ENCODE assay signal across 28 cellular contexts in the genomic region with DNA sequence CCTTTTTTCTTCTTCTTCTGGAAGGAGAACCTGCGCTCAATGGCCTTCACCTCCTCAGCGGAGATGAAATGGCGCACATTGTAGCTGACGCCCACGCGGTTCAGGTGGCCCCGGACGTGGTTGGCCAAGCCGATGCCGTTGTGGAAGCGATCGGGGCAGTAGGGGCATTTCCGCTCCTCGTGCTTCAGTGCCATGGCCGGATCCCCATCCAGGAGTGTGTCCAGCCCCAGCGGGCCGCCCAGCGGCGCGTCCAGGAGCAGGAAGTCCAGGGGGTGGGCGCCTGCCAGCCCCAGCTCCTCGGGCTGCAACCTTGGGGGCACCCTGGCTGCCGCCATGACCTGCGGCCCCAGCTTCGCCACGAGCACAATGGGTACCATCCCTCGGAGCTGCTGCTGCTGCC. TPM values are rescaled to one million over a fixed set of nuclear protein-coding genes. Genes with fewer than 3 reads are reported as not detected.
"Had no signal": no experiment of that assay in that cellular context is flagged by ENCODE, and none has a peak within 500 bp of the region (broad histone marks: within the 10 kb centered on the region; RNA-seq: fewer than 3 reads in every experiment).

No MANE protein-coding gene starts in this region.

- H3K36me3 Mint-ChIP-seq: activated naive CD4-positive, alpha-beta T cell treated with anti-CD3 and anti-CD28 coated beads, Interleukin-2, amount 10 ng/mL, durations not matched to agents 7 days and 5 days; activated naive CD8-positive, alpha-beta T cell treated with anti-CD3 and anti-CD28 coated beads for 36 hours; T-cell had no signal

- H3K4me1 ChIP-seq: breast epithelium had no signal

- H3K27me3 ChIP-seq: adrenal gland, breast epithelium, MG63 had no signal

- ATAC-seq: activated CD4-positive, CD25-positive, alpha-beta regulatory T cell treated with anti-CD3 and anti-CD28 coated beads, Interleukin-2, amount 50 U/mL, for 24 hours; activated CD8-positive, alpha-beta T cell treated with anti-CD3 and anti-CD28 coated beads for 36 hours; activated T-cell treated with anti-CD3 and anti-CD28 coated beads, Interleukin-2, amount 50 U/mL, for 72 hours; T-cell had no signal

- H3K9me3 ChIP-seq: adrenal gland, breast epithelium, MG63 had no signal

- H3K27ac ChIP-seq: breast epithelium, KMS-11 had no signal

- H3K4me3 ChIP-seq: adrenal gland, breast epithelium, MG63 had no signal

- DNase-seq: activated CD4-positive, alpha-beta T cell treated with anti-CD3 and anti-CD28 coated beads for 4 hours; activated CD8-positive, alpha-beta memory T cell treated with anti-CD3 and anti-CD28 coated beads, Interleukin-2, amount 50 U/mL, for 4 hours; activated CD8-positive, alpha-beta T cell treated with anti-CD3 and anti-CD28 coated beads for 36 hours; activated gamma-delta T cell treated with Interleukin-2 at 50 U/mL for 16 hours; activated naive CD4-positive, alpha-beta T cell treated with anti-CD3 and anti-CD28 coated beads, Interleukin-2, amount 10 ng/mL, durations not matched to agents 7 days and 5 days; activated naive CD8-positive, alpha-beta T cell treated with anti-CD3 and anti-CD28 coated beads for 36 hours; activated T-cell treated with anti-CD3 and anti-CD28 coated beads, Interleukin-2, amount 50 U/mL, for 72 hours; adrenal gland; anterior cingulate cortex; caudate nucleus; NCI-H1105; NCI-H1436; NCI-H1694 treated with DMSO at 0.1 percent for 48 hours; NCI-H2029 treated with DMSO at 0.1 percent for 48 hours; NCI-H345; NCI-H510A; NCI-H526 treated with DMSO at 0.1 percent for 48 hours; NCI-H82; SIG-M5; T-cell had no signal

- H3K36me3 ChIP-seq: adrenal gland, breast epithelium, MG63 had no signal

- H3K27ac Mint-ChIP-seq: activated CD8-positive, alpha-beta T cell treated with anti-CD3 and anti-CD28 coated beads for 36 hours; activated naive CD4-positive, alpha-beta T cell treated with anti-CD3 and anti-CD28 coated beads, Interleukin-2, amount 10 ng/mL, durations not matched to agents 7 days and 5 days; activated naive CD8-positive, alpha-beta T cell treated with anti-CD3 and anti-CD28 coated beads for 36 hours; activated T-cell treated with anti-CD3 and anti-CD28 coated beads, Interleukin-2, amount 50 U/mL, for 72 hours; activated T-helper 2 cell treated with anti-CD3 and anti-CD28 coated beads, Interferon-gamma antibody, Interleukin-2, Interleukin-4, amounts not matched to agents 10 μg/mL and 5 μg/mL and 100 μg/mL, durations not matched to agents 14 hours and 24 hours and 36 hours; T-cell had no signal

- H3K27me3 Mint-ChIP-seq: activated CD8-positive, alpha-beta T cell treated with anti-CD3 and anti-CD28 coated beads for 36 hours; activated naive CD4-positive, alpha-beta T cell treated with anti-CD3 and anti-CD28 coated beads, Interleukin-2, amount 10 ng/mL, durations not matched to agents 7 days and 5 days; activated naive CD8-positive, alpha-beta T cell treated with anti-CD3 and anti-CD28 coated beads for 36 hours; T-cell had no signal

- H3K9me3 Mint-ChIP-seq: activated CD8-positive, alpha-beta T cell treated with anti-CD3 and anti-CD28 coated beads for 36 hours; activated naive CD4-positive, alpha-beta T cell treated with anti-CD3 and anti-CD28 coated beads, Interleukin-2, amount 10 ng/mL, durations not matched to agents 7 days and 5 days; activated naive CD8-positive, alpha-beta T cell treated with anti-CD3 and anti-CD28 coated beads for 36 hours; activated T-cell treated with anti-CD3 and anti-CD28 coated beads, Interleukin-2, amount 50 U/mL, for 72 hours; activated T-helper 2 cell treated with anti-CD3 and anti-CD28 coated beads, Interferon-gamma antibody, Interleukin-2, Interleukin-4, amounts not matched to agents 10 μg/mL and 5 μg/mL and 100 μg/mL, durations not matched to agents 14 hours and 24 hours and 36 hours; T-cell had no signal

- H3K9ac ChIP-seq: KMS-11 had no signal

- H3K4me2 ChIP-seq: KMS-11 had no signal

- H3K4me3 Mint-ChIP-seq: activated CD8-positive, alpha-beta T cell treated with anti-CD3 and anti-CD28 coated beads for 36 hours; activated naive CD4-positive, alpha-beta T cell treated with anti-CD3 and anti-CD28 coated beads, Interleukin-2, amount 10 ng/mL, durations not matched to agents 7 days and 5 days; activated naive CD8-positive, alpha-beta T cell treated with anti-CD3 and anti-CD28 coated beads for 36 hours; activated T-cell treated with anti-CD3 and anti-CD28 coated beads, Interleukin-2, amount 50 U/mL, for 72 hours; T-cell had no signal

RNA-seq across cellular contexts. Expression of a gene that starts 40.7 kb away (rescaled TPM):
- total RNA-seq: activated naive CD8-positive, alpha-beta T cell treated with anti-CD3 and anti-CD28 coated beads for 36 hours; activated T-helper 2 cell treated with anti-CD3 and anti-CD28 coated beads, Interferon-gamma antibody, Interleukin-2, Interleukin-4, amounts not matched to agents 10 μg/mL and 5 μg/mL and 100 μg/mL, durations not matched to agents 14 hours and 24 hours and 36 hours; adrenal gland; OCI-LY7; RPMI7951; T-helper 2 cell treated with Interferon-gamma antibody and Interleukin-4, amounts not matched to agents 100 ng/mL and 5 ng/mL, for 36 hours had no signal
- polyA plus RNA-seq: adrenal gland had no signal
